ENCODE assay signal across 2 cellular contexts in the genomic region with DNA sequence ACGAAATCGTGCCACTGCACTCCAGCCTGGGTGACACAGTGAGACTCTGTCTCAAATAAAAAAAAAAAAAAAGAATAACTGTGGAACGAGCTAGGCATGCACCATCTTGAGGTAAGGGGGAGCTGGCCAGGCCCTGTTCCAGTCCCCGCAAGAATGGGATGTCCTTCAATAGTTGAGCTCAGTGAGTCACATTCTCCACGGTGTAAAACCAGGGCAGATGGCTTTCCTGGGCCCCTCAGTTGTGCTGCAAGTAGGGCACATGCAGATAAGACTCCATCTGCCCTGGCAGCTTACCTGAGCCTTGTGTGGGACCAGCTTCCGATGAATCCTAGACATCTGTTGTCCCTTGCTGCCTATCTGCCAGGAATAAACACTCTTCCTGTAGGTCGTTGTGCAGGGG.
A peak's percentile ranks its signal among the peaks of the same experiment; 100 is the strongest.
TF ChIP-seq lines count a peak whose summit lies in the region.

No MANE protein-coding gene starts in this region.

TF ChIP-seq in K562, 482 proteins besides CTCF, POLR2A, EP300 and RAD21 (continued from another document):
- TF ChIP-seq, protein P1, sequence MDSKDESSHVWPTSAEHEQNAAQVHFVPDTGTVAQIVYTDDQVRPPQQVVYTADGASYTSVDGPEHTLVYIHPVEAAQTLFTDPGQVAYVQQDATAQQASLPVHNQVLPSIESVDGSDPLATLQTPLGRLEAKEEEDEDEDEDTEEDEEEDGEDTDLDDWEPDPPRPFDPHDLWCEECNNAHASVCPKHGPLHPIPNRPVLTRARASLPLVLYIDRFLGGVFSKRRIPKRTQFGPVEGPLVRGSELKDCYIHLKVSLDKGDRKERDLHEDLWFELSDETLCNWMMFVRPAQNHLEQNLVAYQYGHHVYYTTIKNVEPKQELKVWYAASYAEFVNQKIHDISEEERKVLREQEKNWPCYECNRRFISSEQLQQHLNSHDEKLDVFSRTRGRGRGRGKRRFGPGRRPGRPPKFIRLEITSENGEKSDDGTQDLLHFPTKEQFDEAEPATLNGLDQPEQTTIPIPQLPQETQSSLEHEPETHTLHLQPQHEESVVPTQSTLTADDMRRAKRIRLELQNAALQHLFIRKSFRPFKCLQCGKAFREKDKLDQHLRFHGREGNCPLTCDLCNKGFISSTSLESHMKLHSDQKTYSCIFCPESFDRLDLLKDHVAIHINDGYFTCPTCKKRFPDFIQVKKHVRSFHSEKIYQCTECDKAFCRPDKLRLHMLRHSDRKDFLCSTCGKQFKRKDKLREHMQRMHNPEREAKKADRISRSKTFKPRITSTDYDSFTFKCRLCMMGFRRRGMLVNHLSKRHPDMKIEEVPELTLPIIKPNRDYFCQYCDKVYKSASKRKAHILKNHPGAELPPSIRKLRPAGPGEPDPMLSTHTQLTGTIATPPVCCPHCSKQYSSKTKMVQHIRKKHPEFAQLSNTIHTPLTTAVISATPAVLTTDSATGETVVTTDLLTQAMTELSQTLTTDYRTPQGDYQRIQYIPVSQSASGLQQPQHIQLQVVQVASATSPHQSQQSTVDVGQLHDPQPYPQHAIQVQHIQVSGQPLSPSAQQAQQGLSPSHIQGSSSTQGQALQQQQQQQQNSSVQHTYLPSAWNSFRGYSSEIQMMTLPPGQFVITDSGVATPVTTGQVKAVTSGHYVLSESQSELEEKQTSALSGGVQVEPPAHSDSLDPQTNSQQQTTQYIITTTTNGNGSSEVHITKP (IDR thresholded peaks at IDR 0.05; ENCODE audit: partially characterized antibody), result peak; percentile 18
- TF ChIP-seq, protein P2, sequence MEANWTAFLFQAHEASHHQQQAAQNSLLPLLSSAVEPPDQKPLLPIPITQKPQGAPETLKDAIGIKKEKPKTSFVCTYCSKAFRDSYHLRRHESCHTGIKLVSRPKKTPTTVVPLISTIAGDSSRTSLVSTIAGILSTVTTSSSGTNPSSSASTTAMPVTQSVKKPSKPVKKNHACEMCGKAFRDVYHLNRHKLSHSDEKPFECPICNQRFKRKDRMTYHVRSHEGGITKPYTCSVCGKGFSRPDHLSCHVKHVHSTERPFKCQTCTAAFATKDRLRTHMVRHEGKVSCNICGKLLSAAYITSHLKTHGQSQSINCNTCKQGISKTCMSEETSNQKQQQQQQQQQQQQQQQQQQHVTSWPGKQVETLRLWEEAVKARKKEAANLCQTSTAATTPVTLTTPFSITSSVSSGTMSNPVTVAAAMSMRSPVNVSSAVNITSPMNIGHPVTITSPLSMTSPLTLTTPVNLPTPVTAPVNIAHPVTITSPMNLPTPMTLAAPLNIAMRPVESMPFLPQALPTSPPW (CRISPR knock-in tag; IDR thresholded peaks at IDR 0.05), result no peak
- TF ChIP-seq EP400 (IDR thresholded peaks at IDR 0.05), result no peak
- TF ChIP-seq, protein P3, sequence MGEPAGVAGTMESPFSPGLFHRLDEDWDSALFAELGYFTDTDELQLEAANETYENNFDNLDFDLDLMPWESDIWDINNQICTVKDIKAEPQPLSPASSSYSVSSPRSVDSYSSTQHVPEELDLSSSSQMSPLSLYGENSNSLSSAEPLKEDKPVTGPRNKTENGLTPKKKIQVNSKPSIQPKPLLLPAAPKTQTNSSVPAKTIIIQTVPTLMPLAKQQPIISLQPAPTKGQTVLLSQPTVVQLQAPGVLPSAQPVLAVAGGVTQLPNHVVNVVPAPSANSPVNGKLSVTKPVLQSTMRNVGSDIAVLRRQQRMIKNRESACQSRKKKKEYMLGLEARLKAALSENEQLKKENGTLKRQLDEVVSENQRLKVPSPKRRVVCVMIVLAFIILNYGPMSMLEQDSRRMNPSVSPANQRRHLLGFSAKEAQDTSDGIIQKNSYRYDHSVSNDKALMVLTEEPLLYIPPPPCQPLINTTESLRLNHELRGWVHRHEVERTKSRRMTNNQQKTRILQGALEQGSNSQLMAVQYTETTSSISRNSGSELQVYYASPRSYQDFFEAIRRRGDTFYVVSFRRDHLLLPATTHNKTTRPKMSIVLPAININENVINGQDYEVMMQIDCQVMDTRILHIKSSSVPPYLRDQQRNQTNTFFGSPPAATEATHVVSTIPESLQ (CRISPR knock-in tag; IDR thresholded peaks at IDR 0.05), result no peak
- TF ChIP-seq ZNF224 (CRISPR knock-in tag; IDR thresholded peaks at IDR 0.05), result peak; percentile 99
- TF ChIP-seq PHF21A (IDR thresholded peaks at IDR 0.05; ENCODE audit: borderline replicate concordance, low read depth), result no peak
- no peak for TF ChIP-seq NCOA6 (IDR thresholded peaks at IDR 0.05)
- TF ChIP-seq ZNF668 (CRISPR knock-in tag; IDR thresholded peaks at IDR 0.05), result no peak
- no peak for TF ChIP-seq ZNF354B (CRISPR knock-in tag; IDR thresholded peaks at IDR 0.05)
- TF ChIP-seq TCF7 (IDR thresholded peaks at IDR 0.05; ENCODE audit: borderline replicate concordance), result no peak
- TF ChIP-seq SNRNP70 (optimal IDR thresholded peaks at IDR 0.05; ENCODE audit: low read depth, low read length), result no peak
- no peak for TF ChIP-seq FOXA1 (IDR thresholded peaks at IDR 0.05; ENCODE audit: borderline replicate concordance)
- TF ChIP-seq, protein P4, sequence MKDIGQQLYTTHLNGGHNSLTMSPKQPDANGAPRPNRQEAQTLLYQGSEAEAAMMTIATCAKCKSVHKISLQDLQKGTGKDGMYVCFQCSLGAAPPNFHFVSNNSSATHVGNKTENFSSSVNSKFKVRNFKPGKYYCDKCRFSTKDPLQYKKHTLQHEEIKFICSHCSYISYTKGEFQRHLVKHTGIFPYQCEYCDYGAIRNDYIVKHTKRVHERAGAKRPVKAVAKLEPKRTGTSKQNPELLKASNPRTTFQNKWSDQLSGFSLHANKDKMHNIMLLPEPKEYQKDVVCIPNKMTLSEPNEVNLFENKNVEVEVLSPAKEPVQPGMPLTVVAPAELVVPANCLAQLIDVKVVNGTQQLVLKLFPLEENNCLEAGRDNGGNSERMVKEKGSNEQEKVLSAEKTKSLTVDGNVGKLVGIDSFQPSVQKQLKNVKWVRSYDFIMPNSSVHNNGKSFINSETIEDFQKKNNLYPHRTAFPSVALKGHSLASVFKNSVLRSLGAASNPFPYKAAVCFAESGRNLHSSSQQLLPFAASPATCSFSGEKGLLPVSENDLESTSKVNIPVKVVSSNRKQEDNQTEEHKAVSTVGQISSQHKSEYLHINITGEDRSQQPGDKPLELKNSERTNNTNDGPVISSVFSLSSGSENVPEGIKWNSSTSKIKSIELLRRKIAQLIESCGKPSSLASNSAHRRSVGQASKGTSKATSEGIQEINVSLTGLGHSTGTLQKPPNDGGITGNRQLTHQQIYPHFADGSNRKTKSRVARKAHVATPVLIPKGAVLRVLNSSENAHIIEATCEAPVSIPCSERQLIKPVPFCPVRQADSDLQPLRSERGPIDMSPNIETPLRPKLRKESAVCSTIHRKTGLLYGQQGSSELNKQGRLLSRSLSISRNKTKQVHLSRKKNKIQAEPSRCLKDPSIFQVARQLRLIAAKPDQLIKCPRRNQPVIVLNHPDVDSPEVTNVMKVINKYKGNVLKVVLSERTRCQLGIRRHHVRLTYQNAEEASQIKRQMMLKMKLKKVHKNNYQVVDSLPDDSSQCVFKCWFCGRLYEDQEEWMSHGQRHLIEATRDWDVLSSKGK (CRISPR knock-in tag; IDR thresholded peaks at IDR 0.05), result no peak

TF ChIP-seq in SK-N-SH, 30 proteins besides CTCF, POLR2A, EP300 and RAD21 (continued from another document):
- TF ChIP-seq, protein P5, sequence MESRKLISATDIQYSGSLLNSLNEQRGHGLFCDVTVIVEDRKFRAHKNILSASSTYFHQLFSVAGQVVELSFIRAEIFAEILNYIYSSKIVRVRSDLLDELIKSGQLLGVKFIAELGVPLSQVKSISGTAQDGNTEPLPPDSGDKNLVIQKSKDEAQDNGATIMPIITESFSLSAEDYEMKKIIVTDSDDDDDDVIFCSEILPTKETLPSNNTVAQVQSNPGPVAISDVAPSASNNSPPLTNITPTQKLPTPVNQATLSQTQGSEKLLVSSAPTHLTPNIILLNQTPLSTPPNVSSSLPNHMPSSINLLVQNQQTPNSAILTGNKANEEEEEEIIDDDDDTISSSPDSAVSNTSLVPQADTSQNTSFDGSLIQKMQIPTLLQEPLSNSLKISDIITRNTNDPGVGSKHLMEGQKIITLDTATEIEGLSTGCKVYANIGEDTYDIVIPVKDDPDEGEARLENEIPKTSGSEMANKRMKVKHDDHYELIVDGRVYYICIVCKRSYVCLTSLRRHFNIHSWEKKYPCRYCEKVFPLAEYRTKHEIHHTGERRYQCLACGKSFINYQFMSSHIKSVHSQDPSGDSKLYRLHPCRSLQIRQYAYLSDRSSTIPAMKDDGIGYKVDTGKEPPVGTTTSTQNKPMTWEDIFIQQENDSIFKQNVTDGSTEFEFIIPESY (IDR thresholded peaks at IDR 0.05; ENCODE audit: borderline replicate concordance, low read depth), result no peak
- TF ChIP-seq, protein P6, sequence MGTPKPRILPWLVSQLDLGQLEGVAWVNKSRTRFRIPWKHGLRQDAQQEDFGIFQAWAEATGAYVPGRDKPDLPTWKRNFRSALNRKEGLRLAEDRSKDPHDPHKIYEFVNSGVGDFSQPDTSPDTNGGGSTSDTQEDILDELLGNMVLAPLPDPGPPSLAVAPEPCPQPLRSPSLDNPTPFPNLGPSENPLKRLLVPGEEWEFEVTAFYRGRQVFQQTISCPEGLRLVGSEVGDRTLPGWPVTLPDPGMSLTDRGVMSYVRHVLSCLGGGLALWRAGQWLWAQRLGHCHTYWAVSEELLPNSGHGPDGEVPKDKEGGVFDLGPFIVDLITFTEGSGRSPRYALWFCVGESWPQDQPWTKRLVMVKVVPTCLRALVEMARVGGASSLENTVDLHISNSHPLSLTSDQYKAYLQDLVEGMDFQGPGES (IDR thresholded peaks at IDR 0.05; ENCODE audit: low read depth, low read length), result no peak
